ENCODE assay signal across 13 cellular contexts in genomic region chr16:75860654-75861053, GRCh38.
DNase-seq lines count a peak whose midpoint lies in the region; ATAC-seq and TF ChIP-seq lines count a peak whose summit lies in the region.
"Had no signal": no experiment of that assay in that cellular context is flagged by ENCODE, and none has a peak within 500 bp of the region (broad histone marks: within the 10 kb centered on the region; RNA-seq: fewer than 3 reads in every experiment).

No MANE protein-coding gene starts in this region.

- H3K4me1 ChIP-seq in hepatocyte (ENCODE audit: insufficient read depth), result no peaks in the 10 kb centered on the region
- H3K4me1 ChIP-seq: thyroid gland had no signal

- WGBS in hepatocyte (ENCODE audit: low lambda C conversion rate, missing lambda C conversion rate), result 32% methylated on average over 9 of the region's 9 CpGs

- no peak overlapping the region for H3K4me3 ChIP-seq in hepatocyte
- H3K4me3 ChIP-seq: ovary, thyroid gland had no signal

- no peaks in the 10 kb centered on the region for H3K27me3 ChIP-seq in hepatocyte
- H3K27me3 ChIP-seq: ovary, thyroid gland had no signal

- intact Hi-C loops in posterior cingulate gyrus (cut with DNase I), result no loop called here

- TF ChIP-seq CTCF in hepatocyte (IDR thresholded peaks at IDR 0.05; ENCODE audit: poor library complexity) (no peak), GM13976 (IDR thresholded peaks at IDR 0.05; ENCODE audit: borderline replicate concordance, control extremely low read depth, extremely low read depth, insufficient read depth, missing control alignments) (no peak), GM10266 (IDR thresholded peaks at IDR 0.05; ENCODE audit: control insufficient read depth, insufficient read depth, low read depth, missing control alignments) (no peak)

- H2AFZ ChIP-seq in hepatocyte, result no peak overlapping the region

- no peaks in the 10 kb centered on the region for H3K9me3 ChIP-seq in hepatocyte (ENCODE audit: low read depth)
- H3K9me3 ChIP-seq: ovary, thyroid gland had no signal

- ATAC-seq in GM21723 (IDR thresholded peaks at IDR 0.05; ENCODE audit: unreplicated experiment), result no peak

- H3K9me2 ChIP-seq in hepatocyte (replicated peaks; ENCODE audit: insufficient read depth), result no peaks in the 10 kb centered on the region

- no peaks in the 10 kb centered on the region for H3K36me3 ChIP-seq in hepatocyte (replicated peaks; ENCODE audit: insufficient read depth, low read depth)
- H3K36me3 ChIP-seq: ovary, thyroid gland had no signal

- DNase-seq in NCI-H1092 (lab: John Stamatoyannopoulos, UW) (peak; percentile 87), NCI-H774 (lab: John Stamatoyannopoulos, UW) (peak; percentile 40), hepatocyte (ENCODE audit: low spot score) (peak; percentile 32), posterior cingulate gyrus (peak; percentile 59 to 96 (median 74)), GM13976 (ENCODE audit: low spot score) (no peak), GM10266 (ENCODE audit: extremely low spot score) (no peak)
- no peak for DNase-seq in activated CD8-positive, alpha-beta memory T cell treated with anti-CD3 and anti-CD28 coated beads, Interleukin-2, amount 50 U/mL, for 48 hours
- DNase-seq: activated CD8-positive, alpha-beta memory T cell treated with anti-CD3 and anti-CD28 coated beads for 24 hours; activated naive CD8-positive, alpha-beta T cell treated with anti-CD3 and anti-CD28 coated beads for 36 hours; IMR-90; thyroid gland had no signal

- peak overlapping the region; percentile 56 for H3K4me2 ChIP-seq in hepatocyte

- in situ Hi-C loops in GM13976 (cut with MboI; ENCODE audit: low sequenced_read_pairs, unreplicated experiment), result no loop called here

- H3K79me2 ChIP-seq in hepatocyte, result no peaks in the 10 kb centered on the region

- no peak overlapping the region for H3K27ac ChIP-seq in hepatocyte
- H3K27ac ChIP-seq: ovary, thyroid gland had no signal

- H4K20me1 ChIP-seq in hepatocyte (ENCODE audit: insufficient read depth, poor library complexity, severe bottlenecking), result no peaks in the 10 kb centered on the region

Comparison
In these comparisons a context has a peak if more than half of its experiments do, and no peak if none do; other contexts are left out.
1. DNase-seq: peak in NCI-H1092 (single experiment), NCI-H774 (single experiment), hepatocyte (single experiment) and posterior cingulate gyrus (10 of 10); none in GM13976 (single experiment), activated CD8-positive, alpha-beta memory T cell treated with anti-CD3 and anti-CD28 coated beads, Interleukin-2, amount 50 U/mL, for 48 hours (single experiment) and GM10266 (single experiment).